Comparison of ENCODE assay signal across 11 cellular contexts in genomic region chr18:45774065-45774521, GRCh38. TPM values are rescaled to one million over a fixed set of nuclear protein-coding genes. Genes with fewer than 3 reads are reported as not detected.
DNase-seq lines count a peak whose midpoint lies in the region; ATAC-seq and TF ChIP-seq lines count a peak whose summit lies in the region.
"Had no signal": no experiment of that assay in that cellular context is flagged by ENCODE, and none has a peak within 500 bp of the region (broad histone marks: within the 10 kb centered on the region; RNA-seq: fewer than 3 reads in every experiment).

No MANE protein-coding gene starts in this region.

- no peaks in the 10 kb centered on the region for H3K9me3 Mint-ChIP-seq in central memory CD8-positive, alpha-beta T cell
- H3K9me3 Mint-ChIP-seq in activated T-helper 2 cell treated with anti-CD3 and anti-CD28 coated beads, Interferon-gamma antibody, Interleukin-2, Interleukin-4, amounts not matched to agents 10 μg/mL and 5 μg/mL and 100 μg/mL, durations not matched to agents 14 hours and 24 hours and 36 hours: no peaks in the 10 kb centered on the region

- peak overlapping the region; percentile 42 for H3K27ac ChIP-seq in AG04450 (ENCODE audit: low read depth, low read length)

- no peaks in the 10 kb centered on the region for H4K20me1 ChIP-seq in Loucy (ENCODE audit: insufficient read depth, low read length, poor library complexity, severe bottlenecking)

- H3K27me3 ChIP-seq in AG04450 (ENCODE audit: control insufficient read depth, insufficient read depth, low read length) (no peaks in the 10 kb centered on the region), Loucy (ENCODE audit: insufficient read depth, low read length, poor library complexity, severe bottlenecking) (no peaks in the 10 kb centered on the region)

- peaks cover 46% of the 10 kb centered on the region for H3K4me1 Mint-ChIP-seq in central memory CD8-positive, alpha-beta T cell
- peaks cover 19% of the 10 kb centered on the region for H3K4me1 Mint-ChIP-seq in activated T-helper 2 cell treated with anti-CD3 and anti-CD28 coated beads, Interferon-gamma antibody, Interleukin-2, Interleukin-4, amounts not matched to agents 10 μg/mL and 5 μg/mL and 100 μg/mL, durations not matched to agents 14 hours and 24 hours and 36 hours (ENCODE audit: low read depth)

- peak overlapping the region; percentile 75 for H3K4me3 Mint-ChIP-seq in central memory CD8-positive, alpha-beta T cell
- no peak overlapping the region for H3K4me3 Mint-ChIP-seq in activated T-helper 2 cell treated with anti-CD3 and anti-CD28 coated beads, Interferon-gamma antibody, Interleukin-2, Interleukin-4, amounts not matched to agents 10 μg/mL and 5 μg/mL and 100 μg/mL, durations not matched to agents 14 hours and 24 hours and 36 hours (ENCODE audit: low read depth)
- H3K4me3 Mint-ChIP-seq: type B pancreatic cell had no signal

- POLR2A ChIA-PET in AG04450 (lab: Yijun Ruan, JAX): no interaction called here

- H3K9ac ChIP-seq in Loucy (ENCODE audit: low read depth, low read length, poor library complexity, severe bottlenecking): no peak overlapping the region

- H2AFZ ChIP-seq in Loucy (ENCODE audit: low read length): no peak overlapping the region

- peaks cover 3% of the 10 kb centered on the region for H3K9me3 ChIP-seq in AG04450 (ENCODE audit: control insufficient read depth, insufficient read depth, low read length)
- H3K9me3 ChIP-seq in Loucy (ENCODE audit: insufficient read depth, low read depth, low read length): no peaks in the 10 kb centered on the region

- CTCF ChIA-PET in AG04450 (lab: Charles Lee): interaction anchor here (1.5 kb wide), 1 partner anchor 66 kb away, joined by 5 read pairs; no protein-coding TSS in a partner anchor

- intact Hi-C loops in activated T-helper 2 cell treated with anti-CD3 and anti-CD28 coated beads, Interferon-gamma antibody, Interleukin-2, Interleukin-4, amounts not matched to agents 10 μg/mL and 5 μg/mL and 100 μg/mL, durations not matched to agents 14 hours and 24 hours and 36 hours (cut with micrococcal nuclease): no loop called here

- peak overlapping the region; percentile 52 for H3K4me2 ChIP-seq in Loucy (ENCODE audit: low read depth, low read length, poor library complexity, severe bottlenecking)

- no peaks in the 10 kb centered on the region for H3K36me3 ChIP-seq in Loucy (ENCODE audit: insufficient read depth, low read length)

- H3K4me1 ChIP-seq in Loucy (ENCODE audit: insufficient read depth, low read length, poor library complexity, severe bottlenecking): peaks cover 56% of the 10 kb centered on the region

- H3F3A ChIP-seq in Loucy (ENCODE audit: low read depth): peaks cover 6% of the 10 kb centered on the region; the same call in 1 of the 2 replicates

- ATAC-seq in GM19438 (IDR thresholded peaks at IDR 0.05; ENCODE audit: low read depth, unreplicated experiment) (peak; percentile 60), GM21367 (IDR thresholded peaks at IDR 0.05; ENCODE audit: unreplicated experiment) (no peak)
- peak; percentile 70 for ATAC-seq in central memory CD8-positive, alpha-beta T cell (replicated peaks; ENCODE audit: extremely low read depth, poor library complexity, severe bottlenecking)

- H3K4me3 ChIP-seq in AG04450 (ENCODE audit: low read depth, low read length): no peak overlapping the region
- H3K4me3 ChIP-seq in Loucy (ENCODE audit: low read length, poor library complexity, severe bottlenecking): peak overlapping the region; percentile 71

- TF ChIP-seq CTCF in AG04450 (IDR thresholded peaks at IDR 0.05; ENCODE audit: low read depth, low read length) (no peak), Loucy (conservative IDR thresholded peaks at IDR 0.05; ENCODE audit: low read length) (no peak)

- no peak for DNase-seq in AG04450 (ENCODE audit: low read depth, low spot score)
- peak in 1 of 2 donors; percentile 17 for DNase-seq in central memory CD8-positive, alpha-beta T cell (ENCODE audit: low spot score in 2 of 2)
- DNase-seq in activated effector memory CD4-positive, alpha-beta T cell treated with anti-CD3 and anti-CD28 coated beads, Interleukin-2, amount 50 U/mL, for 16 hours: no peak
- no peak for DNase-seq in NCI-H128 (lab: John Stamatoyannopoulos, UW; ENCODE audit: unreplicated experiment)
- no peak for DNase-seq in activated T-helper 2 cell treated with anti-CD3 and anti-CD28 coated beads, Interferon-gamma antibody, Interleukin-2, Interleukin-4, amounts not matched to agents 10 μg/mL and 5 μg/mL and 100 μg/mL, durations not matched to agents 14 hours and 24 hours and 36 hours (ENCODE audit: low spot score)

- H3K27ac Mint-ChIP-seq in central memory CD8-positive, alpha-beta T cell (ENCODE audit: low read depth): peak overlapping the region; percentile 39
- no peak overlapping the region for H3K27ac Mint-ChIP-seq in activated T-helper 2 cell treated with anti-CD3 and anti-CD28 coated beads, Interferon-gamma antibody, Interleukin-2, Interleukin-4, amounts not matched to agents 10 μg/mL and 5 μg/mL and 100 μg/mL, durations not matched to agents 14 hours and 24 hours and 36 hours
- H3K27ac Mint-ChIP-seq: type B pancreatic cell had no signal

- H3K9me2 ChIP-seq in Loucy (replicated peaks; ENCODE audit: low read depth, low read length): no peaks in the 10 kb centered on the region

- no peaks in the 10 kb centered on the region for H3K79me2 ChIP-seq in Loucy (ENCODE audit: insufficient read depth, low read length)

- H3K36me3 Mint-ChIP-seq in central memory CD8-positive, alpha-beta T cell (ENCODE audit: insufficient read depth): peaks cover 2% of the 10 kb centered on the region
- H3K36me3 Mint-ChIP-seq in activated T-helper 2 cell treated with anti-CD3 and anti-CD28 coated beads, Interferon-gamma antibody, Interleukin-2, Interleukin-4, amounts not matched to agents 10 μg/mL and 5 μg/mL and 100 μg/mL, durations not matched to agents 14 hours and 24 hours and 36 hours (ENCODE audit: low read depth): no peaks in the 10 kb centered on the region
- H3K36me3 Mint-ChIP-seq: type B pancreatic cell had no signal

- H3K27me3 Mint-ChIP-seq in central memory CD8-positive, alpha-beta T cell: peaks cover 18% of the 10 kb centered on the region
- H3K27me3 Mint-ChIP-seq in activated T-helper 2 cell treated with anti-CD3 and anti-CD28 coated beads, Interferon-gamma antibody, Interleukin-2, Interleukin-4, amounts not matched to agents 10 μg/mL and 5 μg/mL and 100 μg/mL, durations not matched to agents 14 hours and 24 hours and 36 hours (ENCODE audit: low read depth): peaks cover 69% of the 10 kb centered on the region

RNA-seq across cellular contexts. Expression of gene SLC14A1, which starts 50.1 kb away (rescaled TPM):
- polyA plus RNA-seq in AG04450 (2011; rRNA removed): 73.9 and 80.5 TPM in 2 replicates
- 87.7 and 104 TPM in 2 replicates for polyA minus RNA-seq in AG04450 (2011; rRNA and poly(A)+ RNA removed)
- 5.6 and 6.0 TPM in 2 replicates for total RNA-seq in activated T-helper 2 cell treated with anti-CD3 and anti-CD28 coated beads, Interferon-gamma antibody, Interleukin-2, Interleukin-4, amounts not matched to agents 10 μg/mL and 5 μg/mL and 100 μg/mL, durations not matched to agents 14 hours and 24 hours and 36 hours
- total RNA-seq: epithelial cell of proximal tubule, pulmonary artery endothelial cell had no signal

RNA-seq across cellular contexts. Expression of gene SIGLEC15, which starts 51.4 kb away (rescaled TPM):
- polyA plus RNA-seq in AG04450 (2011; rRNA removed): 1.5 and 1.6 TPM in 2 replicates
- polyA minus RNA-seq in AG04450 (2011; rRNA and poly(A)+ RNA removed): 0.56 and 1.6 TPM in 2 replicates
- not detected in 2 replicates for total RNA-seq in activated T-helper 2 cell treated with anti-CD3 and anti-CD28 coated beads, Interferon-gamma antibody, Interleukin-2, Interleukin-4, amounts not matched to agents 10 μg/mL and 5 μg/mL and 100 μg/mL, durations not matched to agents 14 hours and 24 hours and 36 hours
